18 cellular contexts compared by ENCODE assay signal in the genomic region with DNA sequence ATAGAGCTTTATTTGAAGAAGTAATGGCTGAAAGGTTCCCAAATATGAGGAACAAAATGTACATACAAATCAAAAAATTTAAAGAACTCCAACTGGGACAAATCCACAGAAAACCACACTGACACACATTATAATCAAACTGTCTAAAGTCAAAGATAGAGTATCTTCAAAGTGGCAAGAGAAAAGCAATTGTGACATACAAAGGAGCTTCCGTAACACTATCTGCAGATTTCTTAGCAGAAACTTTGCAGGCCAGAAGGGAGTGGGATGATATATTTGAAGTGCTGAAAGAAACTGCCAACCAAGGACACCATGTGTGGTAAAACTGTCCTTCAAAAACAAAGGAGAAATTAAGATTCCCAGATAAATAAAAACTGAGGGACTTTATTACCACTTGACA.
DNase-seq lines count a peak whose midpoint lies in the region; ATAC-seq, FAIRE-seq and TF ChIP-seq lines count a peak whose summit lies in the region.
"Had no signal": no experiment of that assay in that cellular context is flagged by ENCODE, and none has a peak within 500 bp of the region (broad histone marks: within the 10 kb centered on the region; RNA-seq: fewer than 3 reads in every experiment).

No MANE protein-coding gene starts in this region.

- H3K4ac ChIP-seq in mesenchymal stem cell (ENCODE audit: low read depth in 1 of 2, low read length in 2 of 2), result no peak overlapping the region

- POLR2A ChIA-PET in HEK293 (lab: Yijun Ruan, JAX), result no interaction called here
- POLR2A ChIA-PET in WTC11 (lab: Charles Lee), result no interaction called here

- H3K79me1 ChIP-seq in mesenchymal stem cell (replicated peaks; ENCODE audit: low read length, poor library complexity, severe bottlenecking), result peaks cover 13% of the 10 kb centered on the region

- TF ChIP-seq CTCF in HEK293 (tag by site-specific recombination; IDR thresholded peaks at IDR 0.05) (no peak), WTC11 (IDR thresholded peaks at IDR 0.05) (no peak)

- 100% methylated on average over 1 of the region's 1 CpG for WGBS in mesenchymal stem cell

- H2BK120ac ChIP-seq in mesenchymal stem cell (ENCODE audit: low read depth, low read length), result no peak overlapping the region

- H3K18ac ChIP-seq in mesenchymal stem cell (ENCODE audit: low read depth in 1 of 2, low read length in 2 of 2), result no peak overlapping the region

- peak overlapping the region; percentile 29; the same call in 1 of the 2 replicates for H3K27ac Mint-ChIP-seq in WTC11
- H3K27ac Mint-ChIP-seq: CD8-positive, alpha-beta memory T cell; T-helper 17 cell had no signal

- H3K4me3 Mint-ChIP-seq in WTC11, result no peak overlapping the region
- H3K4me3 Mint-ChIP-seq: CD8-positive, alpha-beta memory T cell; T-helper 17 cell had no signal

- no peaks in the 10 kb centered on the region for H3K4me1 ChIP-seq in HEK293 (ENCODE audit: control insufficient read depth, insufficient read depth, low read length)
- no peaks in the 10 kb centered on the region for H3K4me1 ChIP-seq in mesenchymal stem cell (ENCODE audit: control insufficient read depth, insufficient read depth, low read depth, low read length)
- H3K4me1 ChIP-seq: SJSA1 had no signal

- no peak overlapping the region for H3K4me3 ChIP-seq in HEK293 (ENCODE audit: low read depth, low read length)
- H3K4me3 ChIP-seq in mesenchymal stem cell (ENCODE audit: insufficient read depth in 1 of 2, low read depth in 1 of 2, low read length in 2 of 2), result no peak overlapping the region
- H3K4me3 ChIP-seq: SJSA1 had no signal

- no peak overlapping the region for H3K23ac ChIP-seq in mesenchymal stem cell (ENCODE audit: low read length in 2 of 2)

- no peak overlapping the region for H4K91ac ChIP-seq in mesenchymal stem cell (ENCODE audit: low read length)

- H3K14ac ChIP-seq in mesenchymal stem cell (ENCODE audit: low read length in 2 of 2), result no peak overlapping the region

- no peak overlapping the region for H2BK5ac ChIP-seq in mesenchymal stem cell (ENCODE audit: low read depth, low read length, poor library complexity, severe bottlenecking)

- no peak overlapping the region for H4K8ac ChIP-seq in mesenchymal stem cell (ENCODE audit: low read length)

- H2AFZ ChIP-seq in mesenchymal stem cell (ENCODE audit: low read depth, low read length), result no peak overlapping the region

- peaks cover 15 to 55% of the 10 kb centered on the region in 2 experiments for H3K36me3 ChIP-seq in HEK293 (ENCODE audit: control insufficient read depth in 2 of 2, insufficient read depth in 1 of 2, low read length in 2 of 2)
- H3K36me3 ChIP-seq in mesenchymal stem cell (ENCODE audit: control insufficient read depth in 1 of 2, insufficient read depth in 2 of 2, low read depth in 1 of 2, low read length in 2 of 2), result peaks cover 7 to 54% of the 10 kb centered on the region in 2 experiments

- H2BK12ac ChIP-seq in mesenchymal stem cell (ENCODE audit: low read length in 2 of 2), result no peak overlapping the region

- no peak for ATAC-seq in WTC11
- no peak for ATAC-seq in GM21526 (IDR thresholded peaks at IDR 0.05; ENCODE audit: low FRiP score, unreplicated experiment)
- ATAC-seq: T-helper 17 cell had no signal

- H2AK5ac ChIP-seq in mesenchymal stem cell (ENCODE audit: low read length, severe bottlenecking), result no peak overlapping the region

- H3K27me3 Mint-ChIP-seq in WTC11 (ENCODE audit: low read depth), result no peaks in the 10 kb centered on the region

- CTCF ChIA-PET in HEK293 (lab: Yijun Ruan, JAX), result interaction anchor here (0.7 to 2.6 kb wide), 11 partner anchors 8 to 265 kb away, joined by 3 to 22 read pairs (median 4); no protein-coding TSS in a partner anchor
- CTCF ChIA-PET in WTC11 (lab: Charles Lee), result interaction anchor here (0.9 to 2.2 kb wide), 15 partner anchors 11 to 253 kb away, joined by 3 to 48 read pairs (median 6); a partner anchor contains a TSS

- no peaks in the 10 kb centered on the region for H3K9me3 Mint-ChIP-seq in WTC11

- peak; percentile 28 for FAIRE-seq in GM19239 (lab: Jason Lieb, UNC)

- H3K4me2 ChIP-seq in mesenchymal stem cell (ENCODE audit: low read length, poor library complexity, severe bottlenecking), result no peak overlapping the region

- DNase-seq in GM19239 (ENCODE audit: insufficient read length, low spot score) (no peak), WTC11 (ENCODE audit: low spot score) (no peak), mesenchymal stem cell (no peak), HK-2 (ENCODE audit: unreplicated experiment) (no peak), NCI-H2029 treated with DMSO at 0.1 percent for 48 hours (lab: John Stamatoyannopoulos, UW) (no peak)
- DNase-seq: ACHN; C1 segment of cervical spinal cord; CD8-positive, alpha-beta memory T cell; DMS79; HCEC 1CT; NCI-H1105; NCI-H2107; NCI-H510A; NCI-H82; T-helper 17 cell had no signal

- H3K27ac ChIP-seq in HEK293 (ENCODE audit: extremely low read depth, low read depth, low read length) (no peak overlapping the region), mesenchymal stem cell (ENCODE audit: low read length, poor library complexity, severe bottlenecking) (no peak overlapping the region)
- H3K27ac ChIP-seq: SJSA1 had no signal

- no peaks in the 10 kb centered on the region for H3K27me3 ChIP-seq in mesenchymal stem cell (ENCODE audit: control insufficient read depth in 1 of 2, insufficient read depth in 1 of 2, low read length in 2 of 2)
- H3K27me3 ChIP-seq: SJSA1 had no signal

- H3K9ac ChIP-seq in mesenchymal stem cell (ENCODE audit: low read length), result peak overlapping the region; percentile 20

- H3K36me3 Mint-ChIP-seq in WTC11, result peaks cover 44% of the 10 kb centered on the region
- H3K36me3 Mint-ChIP-seq: CD8-positive, alpha-beta memory T cell had no signal

- peaks cover 8% of the 10 kb centered on the region for H3K4me1 Mint-ChIP-seq in WTC11
- H3K4me1 Mint-ChIP-seq: CD8-positive, alpha-beta memory T cell; T-helper 17 cell had no signal

- no peak overlapping the region for H2BK15ac ChIP-seq in mesenchymal stem cell (ENCODE audit: low read depth, poor library complexity, severe bottlenecking)

- H3K9me3 ChIP-seq in HEK293 (ENCODE audit: control insufficient read depth, insufficient read depth, low read depth, low read length) (no peaks in the 10 kb centered on the region), mesenchymal stem cell (ENCODE audit: control insufficient read depth, low read length) (no peaks in the 10 kb centered on the region)

TF ChIP-seq in HEK293, 187 proteins besides CTCF, POLR2A, EP300 and RAD21:
- TF ChIP-seq ZNF624 (tag by site-specific recombination; IDR thresholded peaks at IDR 0.05), result no peak
- no peak for TF ChIP-seq ZSCAN16 (tag by site-specific recombination; IDR thresholded peaks at IDR 0.05)
- TF ChIP-seq ZNF133 (tag by site-specific recombination; IDR thresholded peaks at IDR 0.05), result no peak
- peak; percentile 80 for TF ChIP-seq SETDB1 (IDR thresholded peaks at IDR 0.05; ENCODE audit: insufficient read length, low read length)
- TF ChIP-seq ZNF140 (tag by site-specific recombination; IDR thresholded peaks at IDR 0.05), result no peak
- no peak for TF ChIP-seq ZNF239 (tag by site-specific recombination; IDR thresholded peaks at IDR 0.05)
- no peak for TF ChIP-seq ZNF121 (tag by site-specific recombination; IDR thresholded peaks at IDR 0.05)
- TF ChIP-seq ZFP3 (tag by site-specific recombination; IDR thresholded peaks at IDR 0.05; ENCODE audit: low read depth), result no peak
- TF ChIP-seq ZNF211 (tag by site-specific recombination; IDR thresholded peaks at IDR 0.05; ENCODE audit: low read depth), result no peak
- TF ChIP-seq ZNF155 (tag by site-specific recombination; IDR thresholded peaks at IDR 0.05), result no peak
- no peak for TF ChIP-seq KLF7 (tag by site-specific recombination; IDR thresholded peaks at IDR 0.05; ENCODE audit: borderline replicate concordance)
- TF ChIP-seq ZNF791 (tag by site-specific recombination; IDR thresholded peaks at IDR 0.05), result peak; percentile 62; the same call in 1 of the 2 replicates
- 0 out of 2 replicates have a peak, but pooled peaks have one; percentile 15 for TF ChIP-seq TRIM28 (IDR thresholded peaks at IDR 0.05; ENCODE audit: borderline replicate concordance, low read length)
- no peak for TF ChIP-seq ZNF544 (tag by site-specific recombination; IDR thresholded peaks at IDR 0.05)
- TF ChIP-seq ZNF48 (tag by site-specific recombination; IDR thresholded peaks at IDR 0.05), result no peak
- TF ChIP-seq KLF1 (tag by site-specific recombination; IDR thresholded peaks at IDR 0.05), result no peak
- no peak for TF ChIP-seq ZFP69B (tag by site-specific recombination; IDR thresholded peaks at IDR 0.05)
- TF ChIP-seq OVOL3 (tag by site-specific recombination; IDR thresholded peaks at IDR 0.05), result no peak
- no peak for TF ChIP-seq ZNF175 (tag by site-specific recombination; IDR thresholded peaks at IDR 0.05)

TF ChIP-seq in WTC11, 78 proteins besides CTCF, POLR2A, EP300 and RAD21:
- TF ChIP-seq, protein P1, sequence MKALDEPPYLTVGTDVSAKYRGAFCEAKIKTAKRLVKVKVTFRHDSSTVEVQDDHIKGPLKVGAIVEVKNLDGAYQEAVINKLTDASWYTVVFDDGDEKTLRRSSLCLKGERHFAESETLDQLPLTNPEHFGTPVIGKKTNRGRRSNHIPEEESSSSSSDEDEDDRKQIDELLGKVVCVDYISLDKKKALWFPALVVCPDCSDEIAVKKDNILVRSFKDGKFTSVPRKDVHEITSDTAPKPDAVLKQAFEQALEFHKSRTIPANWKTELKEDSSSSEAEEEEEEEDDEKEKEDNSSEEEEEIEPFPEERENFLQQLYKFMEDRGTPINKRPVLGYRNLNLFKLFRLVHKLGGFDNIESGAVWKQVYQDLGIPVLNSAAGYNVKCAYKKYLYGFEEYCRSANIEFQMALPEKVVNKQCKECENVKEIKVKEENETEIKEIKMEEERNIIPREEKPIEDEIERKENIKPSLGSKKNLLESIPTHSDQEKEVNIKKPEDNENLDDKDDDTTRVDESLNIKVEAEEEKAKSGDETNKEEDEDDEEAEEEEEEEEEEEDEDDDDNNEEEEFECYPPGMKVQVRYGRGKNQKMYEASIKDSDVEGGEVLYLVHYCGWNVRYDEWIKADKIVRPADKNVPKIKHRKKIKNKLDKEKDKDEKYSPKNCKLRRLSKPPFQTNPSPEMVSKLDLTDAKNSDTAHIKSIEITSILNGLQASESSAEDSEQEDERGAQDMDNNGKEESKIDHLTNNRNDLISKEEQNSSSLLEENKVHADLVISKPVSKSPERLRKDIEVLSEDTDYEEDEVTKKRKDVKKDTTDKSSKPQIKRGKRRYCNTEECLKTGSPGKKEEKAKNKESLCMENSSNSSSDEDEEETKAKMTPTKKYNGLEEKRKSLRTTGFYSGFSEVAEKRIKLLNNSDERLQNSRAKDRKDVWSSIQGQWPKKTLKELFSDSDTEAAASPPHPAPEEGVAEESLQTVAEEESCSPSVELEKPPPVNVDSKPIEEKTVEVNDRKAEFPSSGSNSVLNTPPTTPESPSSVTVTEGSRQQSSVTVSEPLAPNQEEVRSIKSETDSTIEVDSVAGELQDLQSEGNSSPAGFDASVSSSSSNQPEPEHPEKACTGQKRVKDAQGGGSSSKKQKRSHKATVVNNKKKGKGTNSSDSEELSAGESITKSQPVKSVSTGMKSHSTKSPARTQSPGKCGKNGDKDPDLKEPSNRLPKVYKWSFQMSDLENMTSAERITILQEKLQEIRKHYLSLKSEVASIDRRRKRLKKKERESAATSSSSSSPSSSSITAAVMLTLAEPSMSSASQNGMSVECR (CRISPR knock-in tag; IDR thresholded peaks at IDR 0.05; ENCODE audit: borderline replicate concordance), result no peak
TF ChIP-seq in WTC11: peak in this region for 0.
